ENCODE assay signal across 18 cellular contexts in genomic region chr3:31354373-31354772, GRCh38.
"Had no signal": no experiment of that assay in that cellular context is flagged by ENCODE, and none has a peak within 500 bp of the region (broad histone marks: within the 10 kb centered on the region; RNA-seq: fewer than 3 reads in every experiment).

No MANE protein-coding gene starts in this region.

- H3K27ac ChIP-seq: brain microvascular endothelial cell had no signal

- ATAC-seq: activated CD8-positive, alpha-beta memory T cell treated with anti-CD3 and anti-CD28 coated beads, Interleukin-2, amount 10 ng/mL, durations not matched to agents 7 days and 5 days; activated T-cell treated with anti-CD3 and anti-CD28 coated beads, Interleukin-2, amount 50 U/mL, for 4 hours; WTC11 had no signal

- H3K36me3 ChIP-seq: brain microvascular endothelial cell had no signal

- DNase-seq: activated CD4-positive, alpha-beta T cell treated with anti-CD3 and anti-CD28 coated beads for 48 hours; activated CD4-positive, alpha-beta T cell treated with anti-CD3 and anti-CD28 coated beads, Interleukin-2, amount 50 U/mL, for 48 hours; activated CD4-positive, CD25-positive, alpha-beta regulatory T cell treated with anti-CD3 and anti-CD28 coated beads, Interleukin-2, amount 50 U/mL, for 72 hours; activated CD8-positive, alpha-beta memory T cell treated with anti-CD3 and anti-CD28 coated beads, Interleukin-2, amount 10 ng/mL, durations not matched to agents 7 days and 5 days; activated gamma-delta T cell; activated naive CD4-positive, alpha-beta T cell treated with anti-CD3 and anti-CD28 coated beads for 36 hours; activated T-cell treated with anti-CD3 and anti-CD28 coated beads, Interleukin-2, amount 50 U/mL, for 4 hours; brain microvascular endothelial cell; Kasumi-1; KBM-7; NCI-H1092; NCI-H1417; NCI-H1930; NCI-H2171 treated with DMSO at 0.1 percent for 48 hours; NCI-H510A treated with DMSO at 0.1 percent for 48 hours; NK-92 treated with Interleukin-12 subunit alpha and Interleukin-12 subunit beta, amount 100 ng/mL, for 24 hours; SHP77 treated with DMSO at 0.1 percent for 48 hours had no signal

- H3K27me3 ChIP-seq: brain microvascular endothelial cell had no signal
